In genomic region chrX:78139160-78140123, GRCh38 we compare ENCODE assay signal across 8 cellular contexts. TPM values are rescaled to one million over a fixed set of nuclear protein-coding genes. Genes with fewer than 3 reads are reported as not detected.
A peak's percentile ranks its signal among the peaks of the same experiment; 100 is the strongest.
DNase-seq lines count a peak whose midpoint lies in the region; ATAC-seq, FAIRE-seq and TF ChIP-seq lines count a peak whose summit lies in the region.

Gene TAF9B (minus strand): TSS chrX:78139650. CDS start chrX:78139611, 39 bp downstream.

- intact Hi-C loops in head of caudate nucleus (cut with DNase I), result loop anchor here (2.0 kb wide), 1 partner anchor 35 kb away; the partner anchor contains the start of gene PGK1
- intact Hi-C loops in pancreas (cut with DNase I), result no loop called here
- intact Hi-C loops in tibial artery (cut with DNase I; ENCODE audit: low total_unique reads), result no loop called here

- peaks cover 1% of the 10 kb centered on the region for H3K36me3 Mint-ChIP-seq in activated naive CD8-positive, alpha-beta T cell treated with anti-CD3 and anti-CD28 coated beads for 36 hours

- peak within 1 kb of the TSS; percentile 90 for H3K4me3 Mint-ChIP-seq in activated naive CD8-positive, alpha-beta T cell treated with anti-CD3 and anti-CD28 coated beads for 36 hours

- FAIRE-seq in pancreas (lab: Jason Lieb, UNC), result peak; percentile 45

- no peaks in the 10 kb centered on the region for H3K4me1 ChIP-seq in pancreas
- H3K4me1 ChIP-seq in tibial artery, result peaks cover 0 to 4% (median 0%) of the 10 kb centered on the region in 4 donors

- peaks cover 4% of the 10 kb centered on the region for H3K9me3 Mint-ChIP-seq in activated naive CD8-positive, alpha-beta T cell treated with anti-CD3 and anti-CD28 coated beads for 36 hours

- peak; percentile 92 for ATAC-seq in HG02571 (IDR thresholded peaks at IDR 0.05; ENCODE audit: unreplicated experiment)
- ATAC-seq in pancreas, result peak; percentile 97 to 99 (median 98)

- WGBS in pancreas, 2 donors, result 1 to 31% methylated on average over 59 of the region's 59 CpGs

- peak within 1 kb of the TSS; percentile 39 to 72 (median 56) for H3K27ac ChIP-seq in pancreas
- H3K27ac ChIP-seq in tibial artery, result peak within 1 kb of the TSS; percentile 86 to 88

- DNase-seq in GM06990 (ENCODE audit: extremely low read depth, insufficient read length) (peak; percentile 84), NCI-H1048 (lab: John Stamatoyannopoulos, UW) (peak; percentile 44), SKM-1 treated with dmso at 0.1 percent for 144 hours (lab: John Stamatoyannopoulos, UW; ENCODE audit: unreplicated experiment) (peak; percentile 51), head of caudate nucleus (peak; percentile 67 to 94 (median 87)), pancreas (peak; percentile 81 to 93 (median 86)), tibial artery (peak; percentile 83 to 93)
- peak; percentile 83 for DNase-seq in activated naive CD8-positive, alpha-beta T cell treated with anti-CD3 and anti-CD28 coated beads for 36 hours

- H3K4me1 Mint-ChIP-seq in activated naive CD8-positive, alpha-beta T cell treated with anti-CD3 and anti-CD28 coated beads for 36 hours, result peaks cover 3% of the 10 kb centered on the region

- H3K27me3 Mint-ChIP-seq in activated naive CD8-positive, alpha-beta T cell treated with anti-CD3 and anti-CD28 coated beads for 36 hours, result no peaks in the 10 kb centered on the region

- H3K27ac Mint-ChIP-seq in activated naive CD8-positive, alpha-beta T cell treated with anti-CD3 and anti-CD28 coated beads for 36 hours, result peak within 1 kb of the TSS; percentile 91

- H3K36me3 ChIP-seq in GM06990 (ENCODE audit: control insufficient read depth, insufficient read depth, low read length) (no peaks in the 10 kb centered on the region), pancreas (no peaks in the 10 kb centered on the region), tibial artery (no peaks in the 10 kb centered on the region)

- H3K27me3 ChIP-seq in GM06990 (replicated peaks; ENCODE audit: control insufficient read depth, insufficient read depth, low read length), result no peaks in the 10 kb centered on the region
- no peaks in the 10 kb centered on the region for H3K27me3 ChIP-seq in pancreas
- no peaks in the 10 kb centered on the region for H3K27me3 ChIP-seq in tibial artery

- TF ChIP-seq CTCF in GM06990 (IDR thresholded peaks at IDR 0.05; ENCODE audit: insufficient read depth, low read length, poor library complexity, severe bottlenecking) (no peak), pancreas (IDR thresholded peaks at IDR 0.05) (no peak), tibial artery (IDR thresholded peaks at IDR 0.05) (no peak)

- peak within 1 kb of the TSS; percentile 67 for H3K4me3 ChIP-seq in GM06990 (replicated peaks; ENCODE audit: low read depth, low read length)
- peak within 1 kb of the TSS; percentile 37 to 61 (median 50) for H3K4me3 ChIP-seq in pancreas
- H3K4me3 ChIP-seq in tibial artery, result peak within 1 kb of the TSS; percentile 82 to 85

- H3K9me3 ChIP-seq in pancreas (no peaks in the 10 kb centered on the region), tibial artery (no peaks in the 10 kb centered on the region)

RNA-seq across cellular contexts. Expression of gene TAF9B, which starts in this region (rescaled TPM):
- 10 to 100 TPM; 19.6 to 20.9 TPM for total RNA-seq in activated naive CD8-positive, alpha-beta T cell treated with anti-CD3 and anti-CD28 coated beads for 36 hours
- 10 to 100 TPM in 2 of 6 donors, 1 to 10 TPM in 4; 7.2 to 13.2 (median 9.0) TPM for total RNA-seq in pancreas
- 10 to 100 TPM in 1 of 2 donors, 1 to 10 TPM in 1; 7.2 to 13.2 TPM for polyA plus RNA-seq in pancreas

Comparison
In these comparisons a context has a peak if more than half of its experiments do, and no peak if none do; other contexts are left out.
1. Peak in every context shown above with its lines: DNase-seq, ATAC-seq, H3K4me3 ChIP-seq and H3K27ac ChIP-seq.